ENCODE assay signal across 18 cellular contexts in the genomic region with DNA sequence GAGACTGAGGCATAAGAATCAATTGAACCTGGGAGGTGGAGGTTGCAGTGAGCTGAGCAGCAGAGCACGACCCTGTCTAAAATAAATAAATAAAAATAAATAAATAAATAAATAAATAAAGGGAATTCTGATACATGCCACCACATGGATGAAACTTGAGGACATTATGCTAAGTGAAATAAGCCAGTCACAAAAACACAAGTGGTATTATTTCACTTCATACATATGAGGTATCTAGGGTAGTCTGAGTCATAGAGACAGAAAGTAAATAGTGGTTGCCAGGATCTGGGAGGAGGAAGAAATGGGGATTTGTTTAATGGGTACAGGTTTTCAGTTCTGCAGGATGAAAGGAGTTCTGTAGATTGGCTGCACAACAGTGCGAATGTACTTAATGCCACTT. TPM values are rescaled to one million over a fixed set of nuclear protein-coding genes. Genes with fewer than 3 reads are reported as not detected.
DNase-seq lines count a peak whose midpoint lies in the region; ATAC-seq, FAIRE-seq and TF ChIP-seq lines count a peak whose summit lies in the region.
"Had no signal": no experiment of that assay in that cellular context is flagged by ENCODE, and none has a peak within 500 bp of the region (broad histone marks: within the 10 kb centered on the region; RNA-seq: fewer than 3 reads in every experiment).

No MANE protein-coding gene starts in this region.

- H2BK5ac ChIP-seq in IMR-90 (ENCODE audit: low read depth, low read length, poor library complexity, severe bottlenecking), result no peak overlapping the region

- no peak overlapping the region for H2BK20ac ChIP-seq in IMR-90 (ENCODE audit: low read depth, low read length)

- WGBS in IMR-90 (ENCODE audit: extremely low coverage in 2 of 2, insufficient read length in 1 of 2), 2 experiments, result no CpG with 5 or more reads among the region's 2 CpGs
- WGBS in suprapubic skin, result 81% methylated on average over 2 of the region's 2 CpGs

- H3K27ac Mint-ChIP-seq in astrocyte (ENCODE audit: unreplicated experiment), result peak overlapping the region; percentile 36
- H3K27ac Mint-ChIP-seq: activated T-helper 1 cell treated with anti-CD3 and anti-CD28 coated beads, Interleukin-12 subunit alpha, Interleukin-12 subunit beta, Interleukin-2, Interleukin-4 antibody, amounts not matched to agents 30 ng/mL and 10 ng/mL and 1 ng/mL, durations not matched to agents 14 hours and 24 hours and 36 hours; GM23338 had no signal

- H3K36me3 Mint-ChIP-seq in astrocyte (ENCODE audit: low read depth, unreplicated experiment), result no peaks in the 10 kb centered on the region

- peaks cover 24% of the 10 kb centered on the region for H3K4me1 Mint-ChIP-seq in astrocyte (ENCODE audit: low read depth, unreplicated experiment)

- H3K18ac ChIP-seq in IMR-90 (ENCODE audit: low read depth, low read length), result no peak overlapping the region

- no peak overlapping the region for H3K4me2 ChIP-seq in IMR-90 (ENCODE audit: low read depth, low read length)
- H3K4me2 ChIP-seq in astrocyte (ENCODE audit: low read length), result no peak overlapping the region

- H4K8ac ChIP-seq in IMR-90 (ENCODE audit: low read depth in 2 of 2, low read length in 2 of 2), result no peak overlapping the region

- POLR2A ChIA-PET in IMR-90 (lab: Charles Lee; ENCODE audit: unreplicated experiment), result no interaction called here

- no peak overlapping the region for H4K91ac ChIP-seq in IMR-90 (ENCODE audit: insufficient read depth, low read depth, low read length)

- H2AFZ ChIP-seq in IMR-90 (replicated peaks; ENCODE audit: low read length, poor library complexity), result no peak overlapping the region
- no peak overlapping the region for H2AFZ ChIP-seq in astrocyte (ENCODE audit: low read depth, low read length)
- H2AFZ ChIP-seq: GM23338 had no signal

- no peak for TF ChIP-seq RAD21 in IMR-90 (IDR thresholded peaks at IDR 0.05; ENCODE audit: low read length)

- CTCF ChIA-PET in IMR-90 (lab: Yijun Ruan, JAX), result no interaction called here

- in situ Hi-C loops in IMR-90 (cut with MboI; ENCODE audit: low sequenced_read_pairs), result no loop called here

- no peaks in the 10 kb centered on the region for H3K79me2 ChIP-seq in astrocyte (ENCODE audit: insufficient read depth, low read length)

- no peak overlapping the region for H2AK9ac ChIP-seq in IMR-90 (replicated peaks; ENCODE audit: low read depth, low read length, poor library complexity)

- no peak overlapping the region for H3K4me3 ChIP-seq in AG10803 (ENCODE audit: low read length)
- H3K4me3 ChIP-seq in IMR-90 (ENCODE audit: insufficient read depth, low read depth, low read length), result no peak overlapping the region
- H3K4me3 ChIP-seq in astrocyte (ENCODE audit: insufficient read depth, low read depth, low read length), result no peak overlapping the region
- H3K4me3 ChIP-seq in effector memory CD4-positive, alpha-beta T cell (ENCODE audit: insufficient read depth, low read depth, low read length, poor library complexity, severe bottlenecking), result no peak overlapping the region
- no peak overlapping the region for H3K4me3 ChIP-seq in suprapubic skin
- H3K4me3 ChIP-seq: GM23338, SJSA1 had no signal

- no peak overlapping the region for H2BK15ac ChIP-seq in IMR-90 (ENCODE audit: low read depth, low read length)

- TF ChIP-seq CTCF in AG10803 (conservative IDR thresholded peaks at IDR 0.05; ENCODE audit: low read length) (no peak), IMR-90 (conservative IDR thresholded peaks at IDR 0.05; ENCODE audit: low read depth, low read length) (no peak), astrocyte (IDR thresholded peaks at IDR 0.05; ENCODE audit: insufficient read depth, low read depth, low read length) (no peak), suprapubic skin (IDR thresholded peaks at IDR 0.05) (no peak)

- H2BK120ac ChIP-seq in IMR-90 (ENCODE audit: low read depth, low read length), result no peak overlapping the region

- H3K27ac ChIP-seq in IMR-90 (ENCODE audit: insufficient read depth, low read length), result no peak overlapping the region
- no peak overlapping the region for H3K27ac ChIP-seq in astrocyte (ENCODE audit: low read depth, low read length)
- no peak overlapping the region for H3K27ac ChIP-seq in effector memory CD4-positive, alpha-beta T cell (ENCODE audit: insufficient read depth, low read length, poor library complexity, severe bottlenecking)
- H3K27ac ChIP-seq in suprapubic skin, result no peak overlapping the region
- H3K27ac ChIP-seq: C4-2B, neutrophil, SJSA1 had no signal

- DNase-seq in AG10803 (ENCODE audit: low read depth) (peak; percentile 34), IMR-90 (peak; percentile 77), astrocyte (ENCODE audit: low read depth) (peak; percentile 67), iris pigment epithelial cell (ENCODE audit: low read depth) (peak; percentile 75), suprapubic skin (ENCODE audit: low spot score in 2 of 2) (no peak), SIG-M5 (lab: John Stamatoyannopoulos, UW) (no peak)
- no peak for DNase-seq in effector memory CD4-positive, alpha-beta T cell
- DNase-seq: caudate nucleus; KG1; left cardiac atrium; NCI-H446 treated with DMSO at 0.1 percent for 48 hours; stimulated activated CD4-positive, alpha-beta T cell treated with anti-CD3 and anti-CD28 coated beads, Interleukin-15, amount 100 ng/mL, for 24 hours had no signal

- intact Hi-C loops in IMR-90 (cut with micrococcal nuclease), result no loop called here

- no peak overlapping the region for H3K14ac ChIP-seq in IMR-90 (replicated peaks; ENCODE audit: low read depth, low read length)

- no TSS peak for BruUV-seq in IMR-90 (replicated peaks; lab: Mats Ljungman, UMichigan)

- no peaks in the 10 kb centered on the region for H3K9me3 Mint-ChIP-seq in astrocyte (ENCODE audit: unreplicated experiment)
- H3K9me3 Mint-ChIP-seq: activated T-helper 1 cell treated with anti-CD3 and anti-CD28 coated beads, Interleukin-12 subunit alpha, Interleukin-12 subunit beta, Interleukin-2, Interleukin-4 antibody, amounts not matched to agents 30 ng/mL and 10 ng/mL and 1 ng/mL, durations not matched to agents 14 hours and 24 hours and 36 hours; GM23338 had no signal

- no peaks in the 10 kb centered on the region for H3K9me1 ChIP-seq in IMR-90 (ENCODE audit: insufficient read depth, low read length)

- H3K4me1 ChIP-seq in IMR-90 (ENCODE audit: control insufficient read depth, insufficient read depth, low read length) (no peaks in the 10 kb centered on the region), astrocyte (ENCODE audit: insufficient read depth, low read length) (peaks cover 4% of the 10 kb centered on the region), suprapubic skin (no peaks in the 10 kb centered on the region)
- H3K4me1 ChIP-seq in effector memory CD4-positive, alpha-beta T cell (ENCODE audit: control insufficient read depth, insufficient read depth, low read length, poor library complexity, severe bottlenecking), result no peaks in the 10 kb centered on the region
- H3K4me1 ChIP-seq: SJSA1 had no signal

- no peak overlapping the region for H3K56ac ChIP-seq in IMR-90 (ENCODE audit: extremely low read depth, insufficient read depth, low read length)

- H3K27me3 Mint-ChIP-seq in astrocyte (ENCODE audit: low read depth, unreplicated experiment), result peaks cover 26% of the 10 kb centered on the region

- ATAC-seq in IMR-90 (ENCODE audit: low read depth) (peak; percentile 80), GM18519 (IDR thresholded peaks at IDR 0.05; ENCODE audit: low FRiP score, unreplicated experiment) (no peak)

- no peak overlapping the region for H3K9ac ChIP-seq in IMR-90 (ENCODE audit: low read depth, low read length)
- H3K9ac ChIP-seq in astrocyte (ENCODE audit: low read length), result no peak overlapping the region

- no peak overlapping the region for H4K5ac ChIP-seq in IMR-90 (ENCODE audit: low read depth, low read length)

- no peak overlapping the region for H3K23ac ChIP-seq in IMR-90 (ENCODE audit: low read depth, low read length)

- no peaks in the 10 kb centered on the region for H3K79me1 ChIP-seq in IMR-90 (ENCODE audit: low read depth in 1 of 2, low read length in 2 of 2)

- H3K36me3 ChIP-seq in IMR-90 (ENCODE audit: control insufficient read depth, insufficient read depth, low read length) (no peaks in the 10 kb centered on the region), astrocyte (ENCODE audit: insufficient read depth, low read length) (no peaks in the 10 kb centered on the region), suprapubic skin (no peaks in the 10 kb centered on the region)
- no peaks in the 10 kb centered on the region for H3K36me3 ChIP-seq in effector memory CD4-positive, alpha-beta T cell (ENCODE audit: control insufficient read depth, insufficient read depth, low read length)
- H3K36me3 ChIP-seq: neutrophil, SJSA1 had no signal

- no peak for FAIRE-seq in astrocyte (lab: Jason Lieb, UNC)

- H4K20me1 ChIP-seq in IMR-90 (ENCODE audit: insufficient read depth, low read length) (no peaks in the 10 kb centered on the region), astrocyte (ENCODE audit: insufficient read depth, low read length) (no peaks in the 10 kb centered on the region)

- H3K9me3 ChIP-seq in IMR-90 (ENCODE audit: control insufficient read depth, insufficient read depth, low read length) (0 out of 2 replicates have a peak, but pooled peaks cover 2% of the 10 kb centered on the region), astrocyte (ENCODE audit: insufficient read depth, low read depth, low read length) (no peaks in the 10 kb centered on the region), suprapubic skin (no peaks in the 10 kb centered on the region)
- H3K9me3 ChIP-seq in effector memory CD4-positive, alpha-beta T cell (ENCODE audit: control insufficient read depth, low read length), result no peaks in the 10 kb centered on the region
- H3K9me3 ChIP-seq: neutrophil, SJSA1 had no signal

- dilution Hi-C loops in IMR-90 (cut with HindIII; ENCODE audit: low sequenced_read_pairs, unreplicated experiment), result no loop called here

- no peak for TF ChIP-seq EP300 in suprapubic skin (IDR thresholded peaks at IDR 0.05)

- H3K4me3 Mint-ChIP-seq in astrocyte (ENCODE audit: unreplicated experiment), result no peak overlapping the region
- H3K4me3 Mint-ChIP-seq: activated T-helper 1 cell treated with anti-CD3 and anti-CD28 coated beads, Interleukin-12 subunit alpha, Interleukin-12 subunit beta, Interleukin-2, Interleukin-4 antibody, amounts not matched to agents 30 ng/mL and 10 ng/mL and 1 ng/mL, durations not matched to agents 14 hours and 24 hours and 36 hours had no signal

- H3K4ac ChIP-seq in IMR-90 (ENCODE audit: low read depth, low read length), result no peak overlapping the region

- H3K27me3 ChIP-seq in IMR-90 (ENCODE audit: control insufficient read depth, insufficient read depth, low read length), result peaks cover 44% of the 10 kb centered on the region
- H3K27me3 ChIP-seq in astrocyte (ENCODE audit: insufficient read depth, low read length), result peaks cover 10% of the 10 kb centered on the region
- no peaks in the 10 kb centered on the region for H3K27me3 ChIP-seq in effector memory CD4-positive, alpha-beta T cell (replicated peaks; ENCODE audit: control insufficient read depth, insufficient read depth, low read length, poor library complexity, severe bottlenecking)
- no peaks in the 10 kb centered on the region for H3K27me3 ChIP-seq in suprapubic skin
- H3K27me3 ChIP-seq: neutrophil, SJSA1 had no signal

- no peak overlapping the region for H2AK5ac ChIP-seq in IMR-90 (ENCODE audit: low read depth, low read length)

- no peak for TF ChIP-seq POLR2A in IMR-90 (IDR thresholded peaks at IDR 0.05; ENCODE audit: low read depth, low read length)
- no peak for TF ChIP-seq POLR2A in suprapubic skin (IDR thresholded peaks at IDR 0.05)

RNA-seq across cellular contexts. Expression of gene PIPOX, which starts 16.3 kb away (rescaled TPM):
- 1.1 and 1.3 TPM in 2 replicates for total RNA-seq in IMR-90 (2012; rRNA removed)
- polyA plus RNA-seq in IMR-90 (2012; rRNA removed), result 0.11 and 0.43 TPM in 2 replicates
- 0.11 and 0.62 TPM in 2 replicates for polyA plus RNA-seq in IMR-90 (2012; cell fraction: cytosol; rRNA removed)
- polyA plus RNA-seq in IMR-90 (2012; cell fraction: nucleus; rRNA removed; ENCODE audit: low replicate concordance), result 0.59 and 1.4 TPM in 2 replicates
- total RNA-seq in astrocyte, result 1.8 and 2.6 TPM in 2 replicates
- 1 to 10 TPM; 1.3 to 3.7 (median 3.0) TPM for total RNA-seq in suprapubic skin

RNA-seq across cellular contexts. Expression of gene SEZ6, which starts 53.4 kb away (rescaled TPM):
- not detected in 2 replicates for total RNA-seq in IMR-90 (2012; rRNA removed)
- polyA plus RNA-seq in IMR-90 (2012; rRNA removed), result not detected in 2 replicates
- polyA plus RNA-seq in IMR-90 (2012; cell fraction: cytosol; rRNA removed), result not detected in 2 replicates
- not detected in 2 replicates for polyA plus RNA-seq in IMR-90 (2012; cell fraction: nucleus; rRNA removed; ENCODE audit: low replicate concordance)
- total RNA-seq in astrocyte, result not detected in 2 replicates
- total RNA-seq in suprapubic skin, result not detected
- total RNA-seq: activated T-helper 1 cell treated with anti-CD3 and anti-CD28 coated beads, Interleukin-12 subunit alpha, Interleukin-12 subunit beta, Interleukin-2, Interleukin-4 antibody, amounts not matched to agents 30 ng/mL and 10 ng/mL and 1 ng/mL, durations not matched to agents 14 hours and 24 hours and 36 hours; SJSA1 had no signal

Comparison
In these comparisons a context has a peak if more than half of its experiments do, and no peak if none do; other contexts are left out.
1. DNase-seq: peak in AG10803 (single experiment), IMR-90 (single experiment), astrocyte (single experiment) and iris pigment epithelial cell (single experiment); none in effector memory CD4-positive, alpha-beta T cell (0 of 3), suprapubic skin (0 of 2) and SIG-M5 (single experiment).